In the genomic region with DNA sequence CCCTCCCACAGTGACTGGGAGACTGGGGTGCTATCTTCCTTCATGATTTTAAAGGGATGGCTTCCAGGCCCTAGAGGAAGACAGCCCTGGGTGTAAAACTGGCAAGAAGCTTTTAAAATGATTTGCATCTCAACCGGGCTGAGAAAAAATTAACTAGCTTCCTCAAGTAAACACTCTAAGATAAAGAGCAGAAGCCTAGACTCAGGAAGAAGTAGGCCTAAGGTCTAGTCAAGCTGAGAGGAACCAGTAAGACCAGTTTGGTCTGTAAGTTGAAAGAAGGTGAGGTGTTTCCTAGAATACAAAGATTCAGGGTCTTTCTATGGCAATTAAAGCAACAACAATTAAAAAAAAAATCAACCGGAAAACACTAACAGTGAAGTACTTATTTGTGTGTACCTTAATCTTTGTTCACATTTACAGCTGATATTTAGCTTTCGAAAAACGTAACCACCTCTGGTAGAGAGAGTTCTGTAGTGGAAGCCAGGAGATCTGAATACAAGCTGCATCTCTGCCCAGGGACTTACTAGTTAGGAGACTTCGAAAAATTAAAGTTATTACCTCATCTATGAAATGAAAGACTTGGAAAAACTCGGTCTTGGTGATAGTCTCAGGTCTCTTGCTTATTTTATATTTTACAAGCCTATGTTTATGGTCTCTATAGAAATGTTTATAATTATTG, we compare ENCODE assay signal across 20 cellular contexts.
DNase-seq lines count a peak whose midpoint lies in the region; ATAC-seq and TF ChIP-seq lines count a peak whose summit lies in the region.
"Had no signal": no experiment of that assay in that cellular context is flagged by ENCODE, and none has a peak within 500 bp of the region (broad histone marks: within the 10 kb centered on the region; RNA-seq: fewer than 3 reads in every experiment).

No MANE protein-coding gene starts in this region.

- intact Hi-C loops in CD14-positive monocyte (cut with micrococcal nuclease), result no loop called here

- H3K36me3 ChIP-seq in mesodermal cell (ENCODE audit: control insufficient read depth, insufficient read depth, low read length), result no peaks in the 10 kb centered on the region
- H3K36me3 ChIP-seq: gastrocnemius medialis had no signal

- TF ChIP-seq CTCF in type B pancreatic cell (conservative IDR thresholded peaks at IDR 0.05) (no peak), CD14-positive monocyte (IDR thresholded peaks at IDR 0.05) (no peak)

- H3K27ac ChIP-seq in mesodermal cell (ENCODE audit: low read depth, low read length, severe bottlenecking), result peak overlapping the region; percentile 0
- H3K27ac ChIP-seq: gastrocnemius medialis, parathyroid adenoma had no signal

- peak; percentile 87 for ATAC-seq in esophagus mucosa
- ATAC-seq in GM18907 (IDR thresholded peaks at IDR 0.05; ENCODE audit: unreplicated experiment), result no peak
- ATAC-seq in stimulated activated naive B cell treated with anti-CD40 and anti-IgM and Interleukin-4, amounts not matched to agents 10 μg/mL and 1 μg/mL and 100 μg/mL, for 72 hours (replicated peaks), result no peak
- ATAC-seq: activated CD8-positive, alpha-beta T cell treated with anti-CD3 and anti-CD28 coated beads, Interleukin-2, amount 10 ng/mL, durations not matched to agents 7 days and 5 days; gastrocnemius medialis; SK-N-SH treated with all-trans-retinoic acid at 6 μM for 48 hours; stimulated activated naive CD8-positive, alpha-beta T cell treated with anti-CD3 and anti-CD28 coated beads, Interleukin-15, Interleukin-2, amounts not matched to agents 100 U/mL and 50 U/mL, for 24 hours had no signal

- no peaks in the 10 kb centered on the region for H3K9me3 ChIP-seq in mesodermal cell (ENCODE audit: control insufficient read depth, low read length)
- H3K9me3 ChIP-seq: gastrocnemius medialis had no signal

- no peak overlapping the region for H3K4me3 ChIP-seq in mesodermal cell (ENCODE audit: extremely low read depth, insufficient read depth, low read length, poor library complexity, severe bottlenecking)
- H3K4me3 ChIP-seq: gastrocnemius medialis had no signal

- H3K27ac Mint-ChIP-seq in type B pancreatic cell (peak overlapping the region; percentile 80), CD14-positive monocyte (no peak overlapping the region)
- H3K27ac Mint-ChIP-seq in stimulated activated naive B cell treated with anti-CD40 and anti-IgM and Interleukin-4, amounts not matched to agents 10 μg/mL and 1 μg/mL and 100 μg/mL, for 72 hours, result no peak overlapping the region
- H3K27ac Mint-ChIP-seq: activated CD8-positive, alpha-beta T cell treated with anti-CD3 and anti-CD28 coated beads, Interleukin-2, amount 10 ng/mL, durations not matched to agents 7 days and 5 days; naive B cell had no signal

- H3K4me3 Mint-ChIP-seq in type B pancreatic cell, result peak overlapping the region; percentile 63
- H3K4me3 Mint-ChIP-seq in CD14-positive monocyte, result no peak overlapping the region
- H3K4me3 Mint-ChIP-seq in stimulated activated naive B cell treated with anti-CD40 and anti-IgM and Interleukin-4, amounts not matched to agents 10 μg/mL and 1 μg/mL and 100 μg/mL, for 72 hours, result no peak overlapping the region
- H3K4me3 Mint-ChIP-seq: activated CD8-positive, alpha-beta T cell treated with anti-CD3 and anti-CD28 coated beads, Interleukin-2, amount 10 ng/mL, durations not matched to agents 7 days and 5 days; H9; naive B cell had no signal

- H3K27me3 Mint-ChIP-seq in type B pancreatic cell, result peaks cover 4% of the 10 kb centered on the region
- H3K27me3 Mint-ChIP-seq in CD14-positive monocyte (ENCODE audit: low read depth in 3 of 3), result no peaks in the 10 kb centered on the region
- H3K27me3 Mint-ChIP-seq in stimulated activated naive B cell treated with anti-CD40 and anti-IgM and Interleukin-4, amounts not matched to agents 10 μg/mL and 1 μg/mL and 100 μg/mL, for 72 hours, result no peaks in the 10 kb centered on the region
- H3K27me3 Mint-ChIP-seq: naive B cell had no signal

- 90% methylated on average over 2 of the region's 6 CpGs; no CpG with 5 or more reads in 1 of the 2 experiments for WGBS in mesodermal cell (ENCODE audit: insufficient coverage in 2 of 2), 2 experiments

- H3K36me3 Mint-ChIP-seq in type B pancreatic cell (no peaks in the 10 kb centered on the region), CD14-positive monocyte (no peaks in the 10 kb centered on the region)
- no peaks in the 10 kb centered on the region for H3K36me3 Mint-ChIP-seq in stimulated activated naive B cell treated with anti-CD40 and anti-IgM and Interleukin-4, amounts not matched to agents 10 μg/mL and 1 μg/mL and 100 μg/mL, for 72 hours
- H3K36me3 Mint-ChIP-seq: naive B cell had no signal

- H3K9me3 Mint-ChIP-seq in type B pancreatic cell (peaks cover 3% of the 10 kb centered on the region), CD14-positive monocyte (peaks cover 0 to 2% (median 0%) of the 10 kb centered on the region in 7 donors)
- no peaks in the 10 kb centered on the region for H3K9me3 Mint-ChIP-seq in stimulated activated naive B cell treated with anti-CD40 and anti-IgM and Interleukin-4, amounts not matched to agents 10 μg/mL and 1 μg/mL and 100 μg/mL, for 72 hours
- H3K9me3 Mint-ChIP-seq: H9 had no signal

- peaks cover 4% of the 10 kb centered on the region for H3K4me1 Mint-ChIP-seq in type B pancreatic cell (ENCODE audit: unreplicated experiment)
- no peaks in the 10 kb centered on the region for H3K4me1 Mint-ChIP-seq in CD14-positive monocyte
- H3K4me1 Mint-ChIP-seq in stimulated activated naive B cell treated with anti-CD40 and anti-IgM and Interleukin-4, amounts not matched to agents 10 μg/mL and 1 μg/mL and 100 μg/mL, for 72 hours, result no peaks in the 10 kb centered on the region
- H3K4me1 Mint-ChIP-seq: naive B cell had no signal

- DNase-seq in LoVo (ENCODE audit: low spot score) (peak; percentile 64), type B pancreatic cell (ENCODE audit: extremely low spot score, unreplicated experiment) (no peak), CD14-positive monocyte (ENCODE audit: low spot score) (no peak)
- DNase-seq in stimulated activated naive B cell treated with anti-CD40 and anti-IgM and Interleukin-4, amounts not matched to agents 10 μg/mL and 1 μg/mL and 100 μg/mL, for 72 hours, result no peak
- DNase-seq: activated CD8-positive, alpha-beta T cell treated with anti-CD3 and anti-CD28 coated beads, Interleukin-2, amount 10 ng/mL, durations not matched to agents 7 days and 5 days; activated naive CD4-positive, alpha-beta T cell treated with Interleukin-2 at 50 U/mL for 16 hours; activated T-cell treated with anti-CD3 and anti-CD28 coated beads, Interleukin-2, amount 50 U/mL, for 1 hour; central memory CD4-positive, alpha-beta T cell; gastrocnemius medialis; H9; naive B cell; NCI-H1092; NCI-H2081 treated with DMSO at 0.1 percent for 48 hours; NCI-H510A treated with DMSO at 0.1 percent for 48 hours; stimulated activated naive CD8-positive, alpha-beta T cell treated with anti-CD3 and anti-CD28 coated beads, Interleukin-15, Interleukin-2, amounts not matched to agents 100 U/mL and 50 U/mL, for 24 hours had no signal

- H3K4me1 ChIP-seq in mesodermal cell (ENCODE audit: control insufficient read depth, insufficient read depth, low read length, poor library complexity, severe bottlenecking), result no peaks in the 10 kb centered on the region
- H3K4me1 ChIP-seq: gastrocnemius medialis, parathyroid adenoma had no signal
